ENCODE assay signal across 1 cellular context in the genomic region with DNA sequence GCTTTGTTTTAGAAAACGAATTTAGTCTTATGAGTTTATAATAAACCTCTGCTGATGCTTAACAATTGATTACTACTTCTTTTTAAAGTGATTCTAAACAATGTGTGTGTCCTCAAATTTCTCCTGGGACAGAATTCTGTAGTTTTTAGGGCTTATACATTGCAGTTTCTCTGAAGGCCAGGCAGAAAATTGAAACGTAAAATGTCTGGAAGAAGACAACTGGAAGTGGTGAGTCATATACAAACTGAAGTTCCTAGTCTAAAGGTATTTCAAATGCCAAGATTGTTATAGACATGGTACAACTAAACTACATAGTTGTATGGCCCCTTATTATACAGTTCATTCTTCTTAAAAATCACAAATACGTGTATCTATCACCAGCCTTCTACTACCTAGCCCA.
A peak's percentile ranks its signal among the peaks of the same experiment; 100 is the strongest.
TF ChIP-seq lines count a peak whose summit lies in the region.

No MANE protein-coding gene starts in this region.

TF ChIP-seq in SK-N-SH, 30 proteins besides CTCF, POLR2A, EP300 and RAD21 (continued from another document):
- TF ChIP-seq REST (IDR thresholded peaks at IDR 0.05; ENCODE audit: low read depth, low read length) (no peak), EZH2phosphoT487 (IDR thresholded peaks at IDR 0.05; ENCODE audit: borderline replicate concordance, low read depth) (no peak), FOSL2 (IDR thresholded peaks at IDR 0.05; ENCODE audit: borderline replicate concordance, low read depth) (peak; percentile 48; the same call in 1 of the 2 replicates)
